In the genomic region with DNA sequence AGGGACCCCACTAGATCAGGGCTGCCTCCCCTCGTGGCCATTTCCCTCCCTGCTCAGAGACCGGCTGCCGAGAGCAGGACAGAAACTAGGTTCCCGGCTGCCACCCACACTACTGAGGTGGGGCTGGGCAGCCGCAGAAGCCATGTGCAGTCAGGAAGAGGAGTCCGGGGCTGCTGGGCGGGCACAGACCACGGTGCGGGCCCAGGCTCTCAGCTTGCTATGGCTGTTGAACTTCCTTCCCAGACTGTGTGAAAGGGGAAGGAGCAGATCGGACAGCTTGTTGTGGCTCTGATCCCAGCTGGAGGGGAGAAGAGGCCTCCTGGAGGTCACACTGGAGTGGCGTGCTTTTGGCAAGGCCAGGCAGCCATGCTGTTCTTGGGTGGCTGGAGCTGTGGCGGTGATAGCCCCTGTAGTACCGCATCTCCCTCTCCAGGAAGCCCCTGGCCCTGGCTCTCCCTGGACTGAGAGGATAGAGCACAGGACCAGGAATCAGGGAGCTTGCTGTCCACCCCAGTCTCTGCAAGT, we compare ENCODE assay signal across 8 cellular contexts. TPM values are rescaled to one million over a fixed set of nuclear protein-coding genes. Genes with fewer than 3 reads are reported as not detected.
DNase-seq lines count a peak whose midpoint lies in the region; ATAC-seq, FAIRE-seq and TF ChIP-seq lines count a peak whose summit lies in the region.

No MANE protein-coding gene starts in this region.

- peak overlapping the region; percentile 34 for H2AK5ac ChIP-seq in trophoblast cell (ENCODE audit: low read length)

- H3K4me3 Mint-ChIP-seq in GM23338: no peak overlapping the region
- H3K4me3 Mint-ChIP-seq in T-helper 2 cell treated with Interferon-gamma antibody and Interleukin-4, amounts not matched to agents 5 μg/mL and 100 μg/mL, for 36 hours: peak overlapping the region; percentile 65

- peak overlapping the region; percentile 63 for H2BK12ac ChIP-seq in trophoblast cell (ENCODE audit: low read length)

- H3K4me1 Mint-ChIP-seq in GM23338: peaks cover 86% of the 10 kb centered on the region
- H3K4me1 Mint-ChIP-seq in T-helper 2 cell treated with Interferon-gamma antibody and Interleukin-4, amounts not matched to agents 5 μg/mL and 100 μg/mL, for 36 hours (ENCODE audit: low read depth): peaks cover 47% of the 10 kb centered on the region

- peak overlapping the region; percentile 93 for H3K27ac Mint-ChIP-seq in GM23338
- H3K27ac Mint-ChIP-seq in T-helper 2 cell treated with Interferon-gamma antibody and Interleukin-4, amounts not matched to agents 5 μg/mL and 100 μg/mL, for 36 hours: peak overlapping the region; percentile 88

- peak overlapping the region; percentile 62 for H3K14ac ChIP-seq in trophoblast cell (ENCODE audit: low read length)

- FAIRE-seq in endothelial cell of umbilical vein (lab: Jason Lieb, UNC): no peak
- FAIRE-seq in RCC 7860 (lab: Jason Lieb, UNC): no peak

- no peak overlapping the region for H3K4me3 ChIP-seq in GM23338
- H3K4me3 ChIP-seq in endothelial cell of umbilical vein (replicated peaks in 1 of 3; ENCODE audit: insufficient read depth in 1 of 3, low read depth in 1 of 3, low read length in 3 of 3): no peak overlapping the region
- H3K4me3 ChIP-seq in trophoblast cell (ENCODE audit: low read depth, low read length): no peak overlapping the region

- peak overlapping the region; percentile 66 for H3K18ac ChIP-seq in trophoblast cell (ENCODE audit: low read length)

- H4K12ac ChIP-seq in trophoblast cell (ENCODE audit: low read depth, low read length): peak overlapping the region; percentile 13

- H3K23ac ChIP-seq in trophoblast cell (ENCODE audit: low read length): no peak overlapping the region

- no peaks in the 10 kb centered on the region for H3K9me2 ChIP-seq in GM23338 (ENCODE audit: insufficient read depth)

- ATAC-seq in GM23338: no peak
- ATAC-seq in GM21390 (IDR thresholded peaks at IDR 0.05; ENCODE audit: unreplicated experiment): no peak

- H2AFZ ChIP-seq in GM23338 (no peak overlapping the region), endothelial cell of umbilical vein (ENCODE audit: low read depth, low read length) (no peak overlapping the region), trophoblast cell (ENCODE audit: insufficient read depth, low read length, poor library complexity) (peak overlapping the region; percentile 55)

- BruUV-seq in endothelial cell of umbilical vein (replicated peaks; lab: Mats Ljungman, UMichigan): no TSS peak

- H3K4me1 ChIP-seq in GM23338 (ENCODE audit: insufficient read depth): peaks cover 87% of the 10 kb centered on the region
- peaks cover 31% of the 10 kb centered on the region for H3K4me1 ChIP-seq in endothelial cell of umbilical vein (ENCODE audit: control insufficient read depth, extremely low read depth, insufficient read depth, low read length)
- H3K4me1 ChIP-seq in trophoblast cell (ENCODE audit: control insufficient read depth in 1 of 2, insufficient read depth in 2 of 2, low read length in 2 of 2): peaks cover 64 to 71% of the 10 kb centered on the region in 2 experiments

- H2BK120ac ChIP-seq in trophoblast cell (ENCODE audit: insufficient read depth, low read length, poor library complexity): peak overlapping the region; percentile 91

- dilution Hi-C loops in endothelial cell of umbilical vein (cut with MboI; ENCODE audit: extremely low pct_ligation_motif_present, low sequenced_read_pairs): no loop called here

- H3K27me3 ChIP-seq in GM23338 (ENCODE audit: insufficient read depth) (no peaks in the 10 kb centered on the region), endothelial cell of umbilical vein (ENCODE audit: control insufficient read depth in 2 of 2, insufficient read depth in 2 of 2, low read length in 2 of 2) (no peaks in the 10 kb centered on the region), trophoblast cell (ENCODE audit: insufficient read depth, low read length) (no peaks in the 10 kb centered on the region)

- peaks cover 28% of the 10 kb centered on the region for H3K36me3 Mint-ChIP-seq in GM23338 (ENCODE audit: low read depth)
- peaks cover 14% of the 10 kb centered on the region for H3K36me3 Mint-ChIP-seq in T-helper 2 cell treated with Interferon-gamma antibody and Interleukin-4, amounts not matched to agents 5 μg/mL and 100 μg/mL, for 36 hours (ENCODE audit: low read depth)

- H3K27ac ChIP-seq in GM23338 (ENCODE audit: low read depth) (peak overlapping the region; percentile 50; the same call in 1 of the 2 replicates), endothelial cell of umbilical vein (ENCODE audit: insufficient read depth, low read depth, low read length) (no peak overlapping the region), trophoblast cell (ENCODE audit: low read depth, low read length) (peak overlapping the region; percentile 96)

- H3K9me3 ChIP-seq in endothelial cell of umbilical vein (replicated peaks; ENCODE audit: control insufficient read depth, insufficient read depth, low read length) (no peaks in the 10 kb centered on the region), trophoblast cell (ENCODE audit: insufficient read depth, low read depth, low read length) (peaks cover 1% of the 10 kb centered on the region)

- H4K20me1 ChIP-seq in GM23338 (replicated peaks; ENCODE audit: insufficient read depth) (peaks cover 2% of the 10 kb centered on the region; the same call in 1 of the 2 replicates), endothelial cell of umbilical vein (replicated peaks; ENCODE audit: control insufficient read depth, extremely low read depth, insufficient read depth, low read length) (no peaks in the 10 kb centered on the region)

- peaks cover 25% of the 10 kb centered on the region for H3K27me3 Mint-ChIP-seq in GM23338 (ENCODE audit: insufficient read depth, low read depth, poor library complexity)
- no peaks in the 10 kb centered on the region for H3K27me3 Mint-ChIP-seq in T-helper 2 cell treated with Interferon-gamma antibody and Interleukin-4, amounts not matched to agents 5 μg/mL and 100 μg/mL, for 36 hours (ENCODE audit: low read depth)

- H4K91ac ChIP-seq in trophoblast cell (ENCODE audit: low read depth, low read length): peak overlapping the region; percentile 81

- H3K79me1 ChIP-seq in trophoblast cell (ENCODE audit: low read length): peaks cover 56% of the 10 kb centered on the region

- WGBS in trophoblast cell (ENCODE audit: extremely low coverage, insufficient coverage, insufficient read length): no CpG with 5 or more reads among the region's 13 CpGs

- H2BK5ac ChIP-seq in trophoblast cell (ENCODE audit: low read depth, low read length, poor library complexity): peak overlapping the region; percentile 60

- intact Hi-C loops in endothelial cell of umbilical vein (cut with micrococcal nuclease): no loop called here

- no peak for TF ChIP-seq POLR2A in endothelial cell of umbilical vein (IDR thresholded peaks at IDR 0.05; ENCODE audit: low read depth, low read length)

- H3F3A ChIP-seq in GM23338 (replicated peaks; ENCODE audit: low read depth): peaks cover 8% of the 10 kb centered on the region

- no peak for DNase-seq in GM23338 (ENCODE audit: low spot score)
- DNase-seq in T-helper 2 cell treated with Interferon-gamma antibody and Interleukin-4, amounts not matched to agents 5 μg/mL and 100 μg/mL, for 36 hours (ENCODE audit: low spot score): peak; percentile 38
- peak; percentile 62 for DNase-seq in endothelial cell of umbilical vein (ENCODE audit: low read depth, low spot score)
- DNase-seq in trophoblast cell: peak; percentile 46 to 54
- DNase-seq in glomerular visceral epithelial cell (ENCODE audit: extremely low spot score): no peak
- DNase-seq in OCI-M1 (lab: John Stamatoyannopoulos, UW): no peak
- DNase-seq in RCC 7860 (ENCODE audit: low spot score): no peak

- TF ChIP-seq CTCF in GM23338 (conservative IDR thresholded peaks at IDR 0.05; ENCODE audit: low read depth in 2 of 2): no peak
- no peak for TF ChIP-seq CTCF in endothelial cell of umbilical vein (IDR thresholded peaks at IDR 0.05; ENCODE audit: extremely low read depth in 1 of 2, insufficient read depth in 1 of 2, low read depth in 1 of 2, low read length in 2 of 2)

- peaks cover 100% of the 10 kb centered on the region for H3K79me2 ChIP-seq in GM23338 (replicated peaks; ENCODE audit: insufficient read depth)
- peaks cover 89% of the 10 kb centered on the region for H3K79me2 ChIP-seq in endothelial cell of umbilical vein (ENCODE audit: control insufficient read depth, insufficient read depth, low read length)
- peaks cover 36% of the 10 kb centered on the region for H3K79me2 ChIP-seq in trophoblast cell (ENCODE audit: control insufficient read depth, insufficient read depth, low read length, poor library complexity)

- H3K36me3 ChIP-seq in GM23338 (ENCODE audit: insufficient read depth) (0 out of 2 replicates have a peak, but pooled peaks cover 9% of the 10 kb centered on the region), endothelial cell of umbilical vein (ENCODE audit: control insufficient read depth in 2 of 2, extremely low read depth in 1 of 2, insufficient read depth in 2 of 2, low read length in 2 of 2) (no peaks in the 10 kb centered on the region), trophoblast cell (ENCODE audit: control insufficient read depth in 1 of 2, insufficient read depth in 2 of 2, low read length in 2 of 2) (no peaks in the 10 kb centered on the region)

- H3K9me3 Mint-ChIP-seq in GM23338: no peaks in the 10 kb centered on the region
- H3K9me3 Mint-ChIP-seq in T-helper 2 cell treated with Interferon-gamma antibody and Interleukin-4, amounts not matched to agents 5 μg/mL and 100 μg/mL, for 36 hours: no peaks in the 10 kb centered on the region

- H3K9me1 ChIP-seq in endothelial cell of umbilical vein (replicated peaks; ENCODE audit: control insufficient read depth, extremely low read depth, insufficient read depth, low read length): no peaks in the 10 kb centered on the region

- POLR2A ChIA-PET in endothelial cell of umbilical vein (lab: Charles Lee): interaction anchor here (0.6 kb wide), 2 partner anchors 17 to 38 kb away, joined by 4 to 5 read pairs; no protein-coding TSS in a partner anchor

- H3K9ac ChIP-seq in endothelial cell of umbilical vein (replicated peaks; ENCODE audit: extremely low read depth, insufficient read depth, low read length) (no peak overlapping the region), trophoblast cell (ENCODE audit: low read length) (no peak overlapping the region)

- H4K8ac ChIP-seq in trophoblast cell (ENCODE audit: low read depth, low read length): peak overlapping the region; percentile 55

- H3K4ac ChIP-seq in trophoblast cell (ENCODE audit: low read depth, low read length): peak overlapping the region; percentile 72

- CTCF ChIA-PET in endothelial cell of umbilical vein (lab: Charles Lee): interaction anchor here (1.2 kb wide), 1 partner anchor 58 kb away, joined by 3 read pairs; no protein-coding TSS in a partner anchor

- H3K4me2 ChIP-seq in GM23338: no peak overlapping the region
- H3K4me2 ChIP-seq in endothelial cell of umbilical vein (ENCODE audit: insufficient read depth, low read length): no peak overlapping the region
- H3K4me2 ChIP-seq in trophoblast cell (ENCODE audit: low read length): no peak overlapping the region

RNA-seq across cellular contexts. Expression of gene HK1, which starts 56.8 kb away (rescaled TPM):
- 197 and 229 TPM in 2 replicates for total RNA-seq in GM23338 (2014; rRNA removed; shearing (Covaris generic))
- polyA plus RNA-seq in GM23338 (2016; fragmentation: Nextera tagmentation; extraction: Ambion mirVana) (70.0 and 76.6 TPM in 2 replicates), endothelial cell of umbilical vein (35.9 and 50.8 TPM in 2 replicates)
- 120 and 121 TPM in 2 replicates for total RNA-seq in endothelial cell of umbilical vein
- polyA plus RNA-seq in endothelial cell of umbilical vein (2011; cell fraction: cytosol; rRNA removed): 44.9 and 54.6 TPM in 2 replicates
- 54.9 and 58.1 TPM in 2 replicates for polyA plus RNA-seq in endothelial cell of umbilical vein (2011; cell fraction: nucleus; rRNA removed)
- 120 TPM in 2 replicates for polyA plus RNA-seq in endothelial cell of umbilical vein (2012)
- polyA minus RNA-seq in endothelial cell of umbilical vein: 97.6 and 101 TPM in 2 replicates
- 3.4 TPM for polyA minus RNA-seq in endothelial cell of umbilical vein (2011; cell fraction: cytosol; rRNA and poly(A)+ RNA removed)
- polyA minus RNA-seq in endothelial cell of umbilical vein (2011; cell fraction: nucleus; rRNA and poly(A)+ RNA removed): 25.6 and 26.7 TPM in 2 replicates
- polyA plus RNA-seq in trophoblast cell (2013): 116 and 118 TPM in 2 replicates

Comparison
In these comparisons a context has a peak if more than half of its experiments do, and no peak if none do; other contexts are left out.
1. DNase-seq: peak in T-helper 2 cell treated with Interferon-gamma antibody and Interleukin-4, amounts not matched to agents 5 μg/mL and 100 μg/mL, for 36 hours (single experiment), endothelial cell of umbilical vein (single experiment) and trophoblast cell (2 of 2); none in GM23338 (single experiment), glomerular visceral epithelial cell (single experiment), OCI-M1 (single experiment) and RCC 7860 (single experiment).